8 cellular contexts compared by ENCODE assay signal in the genomic region with DNA sequence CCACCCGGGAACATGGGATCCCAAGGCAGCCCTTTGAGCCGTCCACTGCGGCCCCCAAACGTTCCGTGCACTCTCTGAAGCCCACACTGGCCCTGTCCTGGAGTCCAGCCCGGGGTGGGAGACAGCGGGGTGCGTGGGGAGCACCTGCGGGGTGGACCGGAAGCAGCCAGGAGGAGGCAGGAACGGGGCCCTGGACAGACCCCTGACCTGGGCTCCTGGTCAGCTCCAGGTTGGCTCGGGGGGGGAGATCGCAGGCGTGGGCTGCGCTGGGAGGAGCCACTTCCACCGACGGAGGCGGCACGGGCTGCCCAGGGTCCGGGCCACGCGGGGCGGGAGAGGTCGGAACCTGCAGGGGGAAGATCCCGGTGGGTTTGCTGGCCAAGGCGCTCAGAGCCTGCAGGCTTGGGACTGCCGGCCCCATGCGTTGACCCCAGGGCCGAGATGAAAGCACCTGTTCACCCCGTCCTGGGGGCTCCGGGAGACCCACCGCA. TPM values are rescaled to one million over a fixed set of nuclear protein-coding genes. Genes with fewer than 3 reads are reported as not detected.
DNase-seq lines count a peak whose midpoint lies in the region; ATAC-seq and TF ChIP-seq lines count a peak whose summit lies in the region.

No MANE protein-coding gene starts in this region.

- no peak for TF ChIP-seq CTCF in choroid plexus epithelial cell (conservative IDR thresholded peaks at IDR 0.05; ENCODE audit: low read depth, low read length)

- H3K27me3 Mint-ChIP-seq in natural killer cell treated with Interleukin-12 subunit alpha and Interleukin-12 subunit beta and Interleukin-15 and Interleukin-18, amount 100 ng/mL, for 72 hours, result peaks cover 0 to 4% of the 10 kb centered on the region in 2 donors

- H3K4me1 Mint-ChIP-seq in natural killer cell treated with Interleukin-12 subunit alpha and Interleukin-12 subunit beta and Interleukin-15 and Interleukin-18, amount 100 ng/mL, for 72 hours (ENCODE audit: low read depth in 2 of 2), result peaks cover 0 to 11% of the 10 kb centered on the region in 2 donors

- H3K27ac Mint-ChIP-seq in natural killer cell treated with Interleukin-12 subunit alpha and Interleukin-12 subunit beta and Interleukin-15 and Interleukin-18, amount 100 ng/mL, for 72 hours, result no peak overlapping the region

- peak overlapping the region; percentile 70; the same call in 1 of the 2 replicates for H3K9ac ChIP-seq in ES-I3 (ENCODE audit: low read depth, low read length)

- no peaks in the 10 kb centered on the region for H3K9me3 Mint-ChIP-seq in natural killer cell treated with Interleukin-12 subunit alpha and Interleukin-12 subunit beta and Interleukin-15 and Interleukin-18, amount 100 ng/mL, for 72 hours

- peak overlapping the region; percentile 59 for H3K4me3 ChIP-seq in choroid plexus epithelial cell (ENCODE audit: low read depth, low read length)

- H3K4me3 Mint-ChIP-seq in natural killer cell treated with Interleukin-12 subunit alpha and Interleukin-12 subunit beta and Interleukin-15 and Interleukin-18, amount 100 ng/mL, for 72 hours, result peak overlapping the region; percentile 56

- H3K9me3 ChIP-seq in ES-I3 (ENCODE audit: control insufficient read depth, insufficient read depth, low read length), result no peaks in the 10 kb centered on the region

- ATAC-seq in HG03064 (IDR thresholded peaks at IDR 0.05; ENCODE audit: low read depth, unreplicated experiment), result peak; percentile 27
- ATAC-seq in natural killer cell treated with Interleukin-12 subunit alpha and Interleukin-12 subunit beta and Interleukin-15 and Interleukin-18, amount 100 ng/mL, for 72 hours, result peak; percentile 21 to 26

- no peaks in the 10 kb centered on the region for H3K36me3 Mint-ChIP-seq in natural killer cell treated with Interleukin-12 subunit alpha and Interleukin-12 subunit beta and Interleukin-15 and Interleukin-18, amount 100 ng/mL, for 72 hours

- H3K4me1 ChIP-seq in ES-I3 (ENCODE audit: insufficient read depth, low read length), result peaks cover 15% of the 10 kb centered on the region; the same call in 1 of the 2 replicates

- DNase-seq in choroid plexus epithelial cell (ENCODE audit: low read depth), result no peak
- no peak for DNase-seq in natural killer cell treated with Interleukin-12 subunit alpha and Interleukin-12 subunit beta and Interleukin-15 and Interleukin-18, amount 100 ng/mL, for 72 hours (ENCODE audit: low spot score)
- no peak for DNase-seq in NCI-H524 treated with DMSO at 0.1 percent for 48 hours (lab: John Stamatoyannopoulos, UW)
- DNase-seq in foreskin melanocyte, result no peak
- no peak for DNase-seq in occipital lobe (lab: John Stamatoyannopoulos, UW)
- DNase-seq in NCI-H526 (lab: John Stamatoyannopoulos, UW), result no peak

- H3K36me3 ChIP-seq in ES-I3 (ENCODE audit: insufficient read depth, low read length), result no peaks in the 10 kb centered on the region

RNA-seq across cellular contexts. Expression of a gene that starts 5.7 kb away (rescaled TPM):
- 10 to 100 TPM; 18.3 to 61.7 TPM for total RNA-seq in natural killer cell treated with Interleukin-12 subunit alpha and Interleukin-12 subunit beta and Interleukin-15 and Interleukin-18, amount 100 ng/mL, for 72 hours
- 16.2 TPM for total RNA-seq in occipital lobe

RNA-seq across cellular contexts. Expression of a gene that starts 43.1 kb away (rescaled TPM):
- 10 to 100 TPM; 45.8 to 69.6 TPM for total RNA-seq in natural killer cell treated with Interleukin-12 subunit alpha and Interleukin-12 subunit beta and Interleukin-15 and Interleukin-18, amount 100 ng/mL, for 72 hours
- total RNA-seq in occipital lobe, result 15.0 TPM
